ENCODE assay signal across 1 cellular context in the genomic region with DNA sequence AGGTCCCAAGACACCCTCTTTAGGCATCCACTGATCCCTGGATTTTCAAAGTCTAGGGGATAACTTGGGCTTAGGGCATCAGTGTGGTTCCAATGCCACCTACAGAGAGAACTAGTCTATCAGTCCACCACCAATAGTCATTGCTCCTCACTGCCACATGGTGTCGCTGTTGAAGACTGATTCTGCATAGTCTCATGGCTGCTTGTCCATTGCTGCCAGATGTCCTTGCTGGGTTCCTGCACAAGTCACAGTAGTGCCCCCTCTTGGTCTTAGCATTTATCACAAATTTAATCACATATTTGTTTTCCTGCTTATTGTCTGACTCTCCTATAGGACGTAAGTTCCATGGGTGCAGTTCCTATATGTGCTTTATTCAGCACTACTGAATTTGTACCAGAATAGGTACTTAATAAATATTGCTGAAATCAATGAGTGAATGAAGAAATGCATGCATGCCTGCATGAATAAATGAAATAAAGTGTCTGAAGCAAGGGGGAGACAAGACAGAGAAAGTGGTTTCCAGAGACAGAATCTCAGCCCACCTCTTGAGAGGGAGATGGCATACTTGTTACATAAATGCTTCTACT.
TF ChIP-seq lines count a peak whose summit lies in the region.

No MANE protein-coding gene starts in this region.

TF ChIP-seq in liver, 16 proteins besides CTCF, POLR2A, EP300 and RAD21 (continued from another document):
- TF ChIP-seq, protein P1, sequence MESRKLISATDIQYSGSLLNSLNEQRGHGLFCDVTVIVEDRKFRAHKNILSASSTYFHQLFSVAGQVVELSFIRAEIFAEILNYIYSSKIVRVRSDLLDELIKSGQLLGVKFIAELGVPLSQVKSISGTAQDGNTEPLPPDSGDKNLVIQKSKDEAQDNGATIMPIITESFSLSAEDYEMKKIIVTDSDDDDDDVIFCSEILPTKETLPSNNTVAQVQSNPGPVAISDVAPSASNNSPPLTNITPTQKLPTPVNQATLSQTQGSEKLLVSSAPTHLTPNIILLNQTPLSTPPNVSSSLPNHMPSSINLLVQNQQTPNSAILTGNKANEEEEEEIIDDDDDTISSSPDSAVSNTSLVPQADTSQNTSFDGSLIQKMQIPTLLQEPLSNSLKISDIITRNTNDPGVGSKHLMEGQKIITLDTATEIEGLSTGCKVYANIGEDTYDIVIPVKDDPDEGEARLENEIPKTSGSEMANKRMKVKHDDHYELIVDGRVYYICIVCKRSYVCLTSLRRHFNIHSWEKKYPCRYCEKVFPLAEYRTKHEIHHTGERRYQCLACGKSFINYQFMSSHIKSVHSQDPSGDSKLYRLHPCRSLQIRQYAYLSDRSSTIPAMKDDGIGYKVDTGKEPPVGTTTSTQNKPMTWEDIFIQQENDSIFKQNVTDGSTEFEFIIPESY (IDR thresholded peaks at IDR 0.05): no peak
- TF ChIP-seq, protein P2, sequence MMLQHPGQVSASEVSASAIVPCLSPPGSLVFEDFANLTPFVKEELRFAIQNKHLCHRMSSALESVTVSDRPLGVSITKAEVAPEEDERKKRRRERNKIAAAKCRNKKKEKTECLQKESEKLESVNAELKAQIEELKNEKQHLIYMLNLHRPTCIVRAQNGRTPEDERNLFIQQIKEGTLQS (IDR thresholded peaks at IDR 0.05): no peak
